19 cellular contexts compared by ENCODE assay signal in the genomic region with DNA sequence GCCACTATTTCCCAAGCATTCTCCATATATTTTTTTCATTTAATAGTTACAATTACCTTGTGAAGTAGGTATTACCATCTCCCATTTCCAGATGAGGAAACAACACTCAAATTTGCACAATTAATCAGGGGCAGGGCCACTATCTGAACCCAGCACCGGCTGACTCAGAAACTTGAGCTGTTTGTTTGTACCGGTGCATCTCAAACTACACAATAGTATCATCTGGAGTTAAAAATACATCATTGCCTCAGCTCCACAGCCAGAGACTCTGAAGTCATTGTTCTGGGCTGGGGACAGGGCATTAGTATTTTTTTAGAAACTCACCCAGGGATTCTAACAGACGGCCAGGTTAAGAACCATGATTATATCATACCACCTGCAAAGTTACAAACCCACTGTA. TPM values are rescaled to one million over a fixed set of nuclear protein-coding genes. Genes with fewer than 3 reads are reported as not detected.
A peak's percentile ranks its signal among the peaks of the same experiment; 100 is the strongest.
DNase-seq lines count a peak whose midpoint lies in the region; ATAC-seq and TF ChIP-seq lines count a peak whose summit lies in the region.
"Had no signal": no experiment of that assay in that cellular context is flagged by ENCODE, and none has a peak within 500 bp of the region (broad histone marks: within the 10 kb centered on the region; RNA-seq: fewer than 3 reads in every experiment).

No MANE protein-coding gene starts in this region.

- no peak overlapping the region for H3K4me3 Mint-ChIP-seq in MCF 10A (ENCODE audit: unreplicated experiment)

- intact Hi-C loops in MCF 10A (cut with micrococcal nuclease), result no loop called here
- intact Hi-C loops in mammary epithelial cell (cut with micrococcal nuclease), result no loop called here
- intact Hi-C loops in left cardiac atrium (cut with DNase I), result no loop called here

- H3K27me3 ChIP-seq in mammary epithelial cell (ENCODE audit: insufficient read depth, low read length) (no peaks in the 10 kb centered on the region), skeletal muscle tissue (ENCODE audit: control insufficient read depth in 3 of 3, insufficient read depth in 3 of 3, low read length in 3 of 3) (peaks cover 0 to 3% (median 0%) of the 10 kb centered on the region in 3 donors)
- H3K27me3 ChIP-seq: BE2C had no signal

- TF ChIP-seq CTCF in MCF 10A (IDR thresholded peaks at IDR 0.05; ENCODE audit: unreplicated experiment) (no peak), mammary epithelial cell (conservative IDR thresholded peaks at IDR 0.05 in 1 of 2, IDR thresholded peaks at IDR 0.05 in 1 of 2; ENCODE audit: extremely low read depth in 1 of 2, insufficient read depth in 1 of 2, low read depth in 1 of 2, low read length in 2 of 2) (no peak)

- no peak overlapping the region for H3K4me2 ChIP-seq in mammary epithelial cell (ENCODE audit: insufficient read depth, low read depth, low read length)

- no peaks in the 10 kb centered on the region for H3K36me3 Mint-ChIP-seq in MCF 10A (ENCODE audit: insufficient read depth, unreplicated experiment)

- WGBS in mammary epithelial cell (ENCODE audit: low coverage, missing lambda C conversion rate), result 100% methylated on average over 3 of the region's 3 CpGs

- H3K27ac ChIP-seq in mammary epithelial cell (ENCODE audit: insufficient read depth, low read depth, low read length) (no peak overlapping the region), skeletal muscle tissue (ENCODE audit: low read depth, low read length) (peak overlapping the region; percentile 65)

- H3K9ac ChIP-seq in mammary epithelial cell (ENCODE audit: insufficient read depth, low read length) (no peak overlapping the region), skeletal muscle tissue (ENCODE audit: low read depth in 1 of 3, low read length in 3 of 3) (peak overlapping the region in 1 of 3 donors; percentile 51)

- H3K4me1 Mint-ChIP-seq in MCF 10A (ENCODE audit: insufficient read depth, unreplicated experiment), result peaks cover 6% of the 10 kb centered on the region

- H2AFZ ChIP-seq in mammary epithelial cell (ENCODE audit: low read depth, low read length), result no peak overlapping the region

- no peaks in the 10 kb centered on the region for H4K20me1 ChIP-seq in mammary epithelial cell (ENCODE audit: insufficient read depth, low read length)

- no peaks in the 10 kb centered on the region for H3K79me2 ChIP-seq in mammary epithelial cell (ENCODE audit: insufficient read depth, low read length)

- no peaks in the 10 kb centered on the region for H3K9me3 Mint-ChIP-seq in MCF 10A (ENCODE audit: unreplicated experiment)

- H3K27ac Mint-ChIP-seq in MCF 10A (ENCODE audit: low read depth, unreplicated experiment), result no peak overlapping the region

- DNase-seq in MCF 10A (ENCODE audit: unreplicated experiment), result peak; percentile 36
- no peak for DNase-seq in mammary epithelial cell
- peak; percentile 89 for DNase-seq in NCI-H2171 treated with DMSO at 0.1 percent for 48 hours (lab: John Stamatoyannopoulos, UW)
- no peak for DNase-seq in left cardiac atrium
- DNase-seq in NCI-H510A (lab: John Stamatoyannopoulos, UW), result no peak
- DNase-seq: BE2C, DMS79, MM.1S, NCI-H1048, NCI-H1436, NCI-H2029, NCI-H2227 treated with DMSO at 0.1 percent for 48 hours, NCI-H510A treated with DMSO at 0.1 percent for 48 hours, OCI-M1 had no signal

- POLR2A ChIA-PET in MCF 10A (lab: Yijun Ruan, JAX), result interaction anchor here (0.7 to 0.9 kb wide), 2 partner anchors 12 to 837 kb away, joined by 3 read pairs; no protein-coding TSS in a partner anchor

- no peak overlapping the region for H3K4me3 ChIP-seq in mammary epithelial cell (replicated peaks in 1 of 3; ENCODE audit: insufficient read depth in 1 of 3, low read depth in 2 of 3, low read length in 3 of 3)
- no peak overlapping the region for H3K4me3 ChIP-seq in skeletal muscle tissue (ENCODE audit: low read length in 3 of 3)
- H3K4me3 ChIP-seq: K562 had no signal

- in situ Hi-C loops in mammary epithelial cell (cut with MboI; ENCODE audit: low sequenced_read_pairs in 2 of 2), result loop anchor here in 1 of 2 donors (25.0 kb wide), 1 partner anchor 252 kb away; no protein-coding TSS in a partner anchor

- H3K9me3 ChIP-seq in mammary epithelial cell (replicated peaks; ENCODE audit: insufficient read depth, low read length) (no peaks in the 10 kb centered on the region), skeletal muscle tissue (ENCODE audit: control insufficient read depth in 3 of 3, low read length in 3 of 3) (no peaks in the 10 kb centered on the region)
- H3K9me3 ChIP-seq: BE2C had no signal

- H3K4me1 ChIP-seq in mammary epithelial cell (ENCODE audit: insufficient read depth, low read length), result peaks cover 11% of the 10 kb centered on the region
- H3K4me1 ChIP-seq in skeletal muscle tissue (ENCODE audit: control insufficient read depth in 3 of 3, insufficient read depth in 3 of 3, low read length in 3 of 3), result peaks cover 0 to 30% (median 14%) of the 10 kb centered on the region in 3 donors
- H3K4me1 ChIP-seq: BE2C had no signal

- peak; percentile 34 to 79 for ATAC-seq in left cardiac atrium
- ATAC-seq in HG02610 (IDR thresholded peaks at IDR 0.05; ENCODE audit: unreplicated experiment), result no peak
- ATAC-seq: HCT116, HepG2, K562 had no signal

- CTCF ChIA-PET in MCF 10A (lab: Yijun Ruan, JAX), result interaction anchor here (0.6 to 1.5 kb wide), 5 partner anchors 8 to 560 kb away, joined by 3 to 8 read pairs (median 3); no protein-coding TSS in a partner anchor
- CTCF ChIA-PET in mammary epithelial cell (lab: Charles Lee; ENCODE audit: low non-redundant PET), result no interaction called here

- H3K36me3 ChIP-seq in mammary epithelial cell (ENCODE audit: insufficient read depth, low read length), result no peaks in the 10 kb centered on the region
- H3K36me3 ChIP-seq in skeletal muscle tissue (ENCODE audit: control insufficient read depth in 3 of 3, insufficient read depth in 3 of 3, low read length in 3 of 3), result no peaks in the 10 kb centered on the region
- H3K36me3 ChIP-seq: BE2C had no signal

- BruUV-seq in MCF 10A (replicated peaks; lab: Mats Ljungman, UMichigan) (no TSS peak), mammary epithelial cell (replicated peaks; lab: Mats Ljungman, UMichigan) (no TSS peak)

- dilution Hi-C loops in mammary epithelial cell (cut with HindIII; ENCODE audit: low sequenced_read_pairs), result loop anchor here (10.0 kb wide), 1 partner anchor 144 kb away; no protein-coding TSS in a partner anchor

- H3K27me3 Mint-ChIP-seq in MCF 10A (ENCODE audit: insufficient read depth, unreplicated experiment), result no peaks in the 10 kb centered on the region

RNA-seq across cellular contexts. Expression of a gene that starts 55.9 kb away (rescaled TPM):
- total RNA-seq in MCF 10A (2022) (6.2 and 14.0 TPM in 2 replicates), mammary epithelial cell (10 to 100 TPM in 1 of 2 donors, 1 to 10 TPM in 1; 2.5 to 20.0 TPM), left cardiac atrium (under 1 TPM; 0.29 to 0.97 TPM), skeletal muscle tissue (9.9 TPM)
- 34.4 TPM for polyA plus RNA-seq in mammary epithelial cell
- polyA minus RNA-seq in mammary epithelial cell, result 39.2 TPM

Comparison
In these comparisons a context has a peak if more than half of its experiments do, and no peak if none do; other contexts are left out.
1. DNase-seq: peak in MCF 10A (single experiment) and NCI-H2171 treated with DMSO at 0.1 percent for 48 hours (single experiment); none in mammary epithelial cell (single experiment), left cardiac atrium (single experiment) and NCI-H510A (single experiment).